8 cellular contexts compared by ENCODE assay signal in the genomic region with DNA sequence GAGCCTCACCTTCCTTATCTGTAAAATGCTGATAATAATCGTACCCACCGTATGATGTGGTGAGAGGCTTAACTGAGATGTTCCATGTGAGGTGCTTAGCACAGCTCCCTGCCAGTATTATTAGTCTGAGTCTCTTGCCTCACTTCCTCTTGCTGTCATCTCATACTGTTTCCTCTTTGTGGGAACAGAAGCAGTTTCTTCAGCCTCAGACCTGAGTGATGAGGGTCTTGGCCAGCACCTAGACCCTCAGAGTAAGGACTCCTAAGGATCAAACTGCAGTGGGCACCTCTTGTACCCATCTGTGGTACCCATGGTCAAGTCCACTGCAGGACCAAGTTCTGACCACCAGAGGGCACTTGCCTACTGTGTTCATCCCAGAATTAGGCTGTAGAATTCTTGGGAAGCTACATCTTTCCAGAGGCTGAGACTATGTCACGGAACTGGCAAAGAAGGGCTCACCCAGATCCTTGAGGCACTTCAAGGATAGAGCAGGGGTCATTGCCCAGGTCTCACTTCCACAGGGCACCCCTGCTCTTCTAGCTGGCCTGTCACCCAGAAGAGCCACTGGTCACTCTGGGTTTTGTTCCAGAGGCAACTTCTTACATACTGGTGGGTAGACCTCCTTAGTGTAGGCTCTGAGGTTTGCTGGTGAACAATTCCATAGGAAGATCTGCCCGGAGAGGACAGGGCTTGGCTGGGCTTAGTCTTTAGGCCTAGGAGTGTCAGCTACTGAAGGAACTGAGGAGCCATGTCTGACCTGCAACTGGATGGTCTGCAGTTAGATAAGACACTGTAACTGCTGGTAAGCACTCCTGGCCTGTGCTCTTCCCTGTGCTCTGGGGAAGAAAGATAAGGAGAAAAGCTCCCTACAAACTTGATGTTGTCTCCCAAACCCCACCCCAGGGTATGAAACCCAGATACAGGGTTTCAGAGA. TPM values are rescaled to one million over a fixed set of nuclear protein-coding genes. Genes with fewer than 3 reads are reported as not detected.
DNase-seq lines count a peak whose midpoint lies in the region; FAIRE-seq and TF ChIP-seq lines count a peak whose summit lies in the region.

No MANE protein-coding gene starts in this region.

- H3K4ac ChIP-seq in mesenchymal stem cell (ENCODE audit: low read depth in 1 of 2, low read length in 2 of 2): no peak overlapping the region

- FAIRE-seq in GM19239 (lab: Jason Lieb, UNC): peak; percentile 81

- H3K14ac ChIP-seq in mesenchymal stem cell (ENCODE audit: low read length in 2 of 2): no peak overlapping the region

- H2AK5ac ChIP-seq in mesenchymal stem cell (ENCODE audit: low read length, severe bottlenecking): no peak overlapping the region

- no peaks in the 10 kb centered on the region for H3K9me3 Mint-ChIP-seq in endodermal cell

- no peaks in the 10 kb centered on the region for H3K27me3 Mint-ChIP-seq in endodermal cell (ENCODE audit: insufficient read depth)

- H3K27ac Mint-ChIP-seq in endodermal cell: no peak overlapping the region

- no peak overlapping the region for H4K91ac ChIP-seq in mesenchymal stem cell (ENCODE audit: low read length)

- no peak overlapping the region for H2AFZ ChIP-seq in mesenchymal stem cell (ENCODE audit: low read depth, low read length)

- H2BK120ac ChIP-seq in mesenchymal stem cell (ENCODE audit: low read depth, low read length): no peak overlapping the region

- H3K4me3 ChIP-seq in endodermal cell (ENCODE audit: low read length) (no peak overlapping the region), mesenchymal stem cell (ENCODE audit: insufficient read depth in 1 of 2, low read depth in 1 of 2, low read length in 2 of 2) (no peak overlapping the region)

- H3K27me3 ChIP-seq in endodermal cell (ENCODE audit: control insufficient read depth, insufficient read depth, low read length, poor library complexity, severe bottlenecking) (no peaks in the 10 kb centered on the region), mesenchymal stem cell (ENCODE audit: control insufficient read depth in 1 of 2, insufficient read depth in 1 of 2, low read length in 2 of 2) (no peaks in the 10 kb centered on the region)

- DNase-seq in AG08396 (ENCODE audit: low spot score) (peak; percentile 72), GM19239 (ENCODE audit: insufficient read length, low spot score) (peak; percentile 35), NCI-H526 (lab: John Stamatoyannopoulos, UW) (peak; percentile 46 to 80), endodermal cell (peak; percentile 90), mesenchymal stem cell (peak; percentile 66), GM19238 (ENCODE audit: insufficient read length, low spot score) (no peak)
- DNase-seq in activated CD4-positive, alpha-beta T cell treated with anti-CD3 and anti-CD28 coated beads, Interleukin-2, amount 50 U/mL, for 4 hours: peak; percentile 34 to 41
- peak; percentile 18 for DNase-seq in stimulated activated naive CD4-positive, alpha-beta T cell treated with Interleukin-2 at 50 U/mL for 16 hours (lab: John Stamatoyannopoulos, UW)

- H2BK15ac ChIP-seq in mesenchymal stem cell (ENCODE audit: low read depth, poor library complexity, severe bottlenecking): no peak overlapping the region

- no peak overlapping the region for H3K18ac ChIP-seq in mesenchymal stem cell (ENCODE audit: low read depth in 1 of 2, low read length in 2 of 2)

- H3K4me3 Mint-ChIP-seq in endodermal cell: no peak overlapping the region

- 66 to 75% methylated on average over 4 of the region's 4 CpGs for WGBS in endodermal cell (ENCODE audit: insufficient coverage in 1 of 2, insufficient read length in 1 of 2), 2 experiments
- 50% methylated on average over 4 of the region's 4 CpGs for WGBS in mesenchymal stem cell

- H3K23ac ChIP-seq in mesenchymal stem cell (ENCODE audit: low read length in 2 of 2): no peak overlapping the region

- H3K9ac ChIP-seq in endodermal cell (ENCODE audit: extremely low read depth, low read length, poor library complexity, severe bottlenecking): no peak overlapping the region
- H3K9ac ChIP-seq in mesenchymal stem cell (ENCODE audit: low read length): no peak overlapping the region

- H4K8ac ChIP-seq in mesenchymal stem cell (ENCODE audit: low read length): no peak overlapping the region

- H3K4me2 ChIP-seq in mesenchymal stem cell (ENCODE audit: low read length, poor library complexity, severe bottlenecking): no peak overlapping the region

- peaks cover 22% of the 10 kb centered on the region for H3K36me3 Mint-ChIP-seq in endodermal cell (ENCODE audit: low read depth)

- no peaks in the 10 kb centered on the region for H3K79me1 ChIP-seq in mesenchymal stem cell (replicated peaks; ENCODE audit: low read length, poor library complexity, severe bottlenecking)

- H2BK12ac ChIP-seq in mesenchymal stem cell (ENCODE audit: low read length in 2 of 2): no peak overlapping the region

- peaks cover 16% of the 10 kb centered on the region for H3K36me3 ChIP-seq in endodermal cell (ENCODE audit: control insufficient read depth, insufficient read depth, low read length)
- peaks cover 0 to 50% of the 10 kb centered on the region in 2 experiments for H3K36me3 ChIP-seq in mesenchymal stem cell (ENCODE audit: control insufficient read depth in 1 of 2, insufficient read depth in 2 of 2, low read depth in 1 of 2, low read length in 2 of 2)

- no peak overlapping the region for H3K27ac ChIP-seq in endodermal cell (ENCODE audit: low read depth, low read length)
- H3K27ac ChIP-seq in mesenchymal stem cell (ENCODE audit: low read length, poor library complexity, severe bottlenecking): no peak overlapping the region

- no peak overlapping the region for H2BK5ac ChIP-seq in mesenchymal stem cell (ENCODE audit: low read depth, low read length, poor library complexity, severe bottlenecking)

- no peaks in the 10 kb centered on the region for H3K4me1 Mint-ChIP-seq in endodermal cell

- H3K4me1 ChIP-seq in endodermal cell (ENCODE audit: control insufficient read depth, insufficient read depth, low read length): no peaks in the 10 kb centered on the region
- H3K4me1 ChIP-seq in mesenchymal stem cell (ENCODE audit: control insufficient read depth, insufficient read depth, low read depth, low read length): peaks cover 5% of the 10 kb centered on the region

- peak; percentile 95 for TF ChIP-seq CTCF in endodermal cell (conservative IDR thresholded peaks at IDR 0.05)

- no peaks in the 10 kb centered on the region for H3K9me3 ChIP-seq in endodermal cell (ENCODE audit: control insufficient read depth, low read length)
- H3K9me3 ChIP-seq in mesenchymal stem cell (ENCODE audit: control insufficient read depth, low read length): no peaks in the 10 kb centered on the region

RNA-seq across cellular contexts. Expression of a gene that starts 20.6 kb away (rescaled TPM):
- 1 to 10 TPM; 1.6 to 5.3 TPM for total RNA-seq in endodermal cell
- 1.9 TPM for polyA plus RNA-seq in endodermal cell (2013, experiment 1 of 2)
- 2.3 TPM for polyA plus RNA-seq in endodermal cell (2013, experiment 2 of 2)
- 0.07 TPM for polyA plus RNA-seq in mesenchymal stem cell (2013, experiment 1 of 2)
- polyA plus RNA-seq in mesenchymal stem cell (2013, experiment 2 of 2): 0.10 TPM

RNA-seq across cellular contexts. Expression of a gene that starts 30.7 kb away (rescaled TPM):
- 10 to 100 TPM; 38.4 to 57.6 TPM for total RNA-seq in endodermal cell
- 14.3 TPM for polyA plus RNA-seq in endodermal cell (2013, experiment 1 of 2)
- polyA plus RNA-seq in endodermal cell (2013, experiment 2 of 2): 12.5 TPM
- polyA plus RNA-seq in mesenchymal stem cell (2013, experiment 1 of 2): 2.6 TPM
- 2.4 TPM for polyA plus RNA-seq in mesenchymal stem cell (2013, experiment 2 of 2)

RNA-seq across cellular contexts. Expression of a gene that starts 52.5 kb away (rescaled TPM):
- total RNA-seq in endodermal cell: 10 to 100 TPM; 41.4 to 58.3 TPM
- 80.8 TPM for polyA plus RNA-seq in endodermal cell (2013, experiment 1 of 2)
- polyA plus RNA-seq in endodermal cell (2013, experiment 2 of 2): 83.5 TPM
- polyA plus RNA-seq in mesenchymal stem cell (2013, experiment 1 of 2): 48.8 TPM
- 52.9 TPM for polyA plus RNA-seq in mesenchymal stem cell (2013, experiment 2 of 2)
